Comparison of ENCODE assay signal across 8 cellular contexts in genomic region chrX:104156630-104157529, GRCh38.
DNase-seq lines count a peak whose midpoint lies in the region; ATAC-seq and TF ChIP-seq lines count a peak whose summit lies in the region.

Gene SLC25A53 (minus strand): TSS chrX:104157009. CDS start chrX:104105257, 51,752 bp downstream.

- DNase-seq in NCI-H2171 (lab: John Stamatoyannopoulos, UW), result peak; percentile 83
- peak; percentile 82 to 84 for DNase-seq in cardiac fibroblast (ENCODE audit: low read depth in 2 of 2)
- DNase-seq in inferior parietal cortex (ENCODE audit: extremely low spot score), result peak; percentile 78
- DNase-seq in stimulated activated CD4-positive, alpha-beta T cell treated with anti-CD3 and anti-CD28 coated beads, Interleukin-12 subunit alpha, Interleukin-12 subunit beta, amount 100 ng/mL, for 24 hours (ENCODE audit: low read depth in 2 of 2), result peak; percentile 44 to 60

- H3K4me3 ChIP-seq in ACC112 (ENCODE audit: low read depth, low read length) (peak within 1 kb of the TSS; percentile 95), WI38 (ENCODE audit: low read depth, low read length) (peak within 1 kb of the TSS; percentile 56), cardiac fibroblast (replicated peaks in 1 of 2; ENCODE audit: low read depth in 2 of 2, low read length in 2 of 2) (peak within 1 kb of the TSS; percentile 58 to 75)

- peaks cover 3% of the 10 kb centered on the region for H3K4me1 ChIP-seq in ACC112 (ENCODE audit: control insufficient read depth, insufficient read depth, low read length, unreplicated experiment)

- peak; percentile 94 for ATAC-seq in GM18868 (IDR thresholded peaks at IDR 0.05; ENCODE audit: unreplicated experiment)
- ATAC-seq in HG03103 (IDR thresholded peaks at IDR 0.05; ENCODE audit: low read depth, unreplicated experiment), result peak; percentile 91

- TF ChIP-seq CTCF in WI38 (IDR thresholded peaks at IDR 0.05; ENCODE audit: low read depth, low read length), result no peak
- TF ChIP-seq CTCF in cardiac fibroblast (IDR thresholded peaks at IDR 0.05; ENCODE audit: low read depth, low read length), result no peak

- no peaks in the 10 kb centered on the region for H3K27me3 ChIP-seq in ACC112 (ENCODE audit: insufficient read depth, low read length)

- H3K36me3 ChIP-seq in ACC112 (ENCODE audit: insufficient read depth, low read length), result no peaks in the 10 kb centered on the region

- H3K27ac ChIP-seq in ACC112 (ENCODE audit: low read depth, low read length), result peak within 1 kb of the TSS; percentile 90

- H3K79me2 ChIP-seq in ACC112 (ENCODE audit: control insufficient read depth, insufficient read depth, low read length, unreplicated experiment), result peaks cover 12% of the 10 kb centered on the region

- H2AFZ ChIP-seq in ACC112 (ENCODE audit: low read length, unreplicated experiment), result peak within 1 kb of the TSS; percentile 58

Comparison
In these comparisons a context has a peak if more than half of its experiments do, and no peak if none do; other contexts are left out.
1. Peak in every context shown above with its lines: DNase-seq, ATAC-seq, H3K4me3 ChIP-seq and H3K27ac ChIP-seq.